Comparison of ENCODE assay signal across 19 cellular contexts in the genomic region with DNA sequence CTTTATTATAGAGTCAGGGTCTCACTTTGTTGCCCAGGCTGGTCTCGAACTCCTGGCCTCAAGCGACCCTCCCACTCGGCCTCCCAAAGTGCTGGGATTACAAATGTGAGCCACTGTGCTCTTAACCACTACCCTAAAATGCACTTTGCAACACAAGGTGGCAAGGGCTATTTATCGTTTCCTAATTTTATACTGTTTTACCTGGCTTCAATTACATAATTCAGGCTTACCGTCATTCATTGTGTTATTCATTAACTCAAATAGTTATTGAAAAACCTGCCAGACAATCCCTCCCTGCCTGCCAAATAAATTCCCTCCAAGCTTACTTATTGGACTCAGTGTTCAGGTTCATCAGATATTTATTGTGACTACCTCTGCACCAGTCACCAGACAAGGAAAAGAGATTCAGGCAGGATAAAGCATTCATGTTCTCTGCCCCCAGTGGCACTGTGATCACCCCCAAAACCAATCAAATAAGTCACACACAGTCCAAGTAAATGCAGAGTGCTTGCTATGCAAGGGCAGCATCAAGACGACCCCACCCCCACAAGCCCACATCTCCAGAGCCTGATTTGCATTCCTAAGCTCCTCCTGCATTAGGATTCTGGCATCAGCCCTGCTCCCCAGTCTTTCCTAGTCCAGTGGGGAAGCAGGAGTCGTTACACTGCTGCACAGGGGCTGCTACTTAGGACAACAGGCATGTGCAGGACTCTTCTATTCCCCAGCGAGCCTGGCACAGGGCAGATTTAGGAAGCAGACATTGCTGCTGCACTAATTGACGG.
DNase-seq lines count a peak whose midpoint lies in the region; ATAC-seq and TF ChIP-seq lines count a peak whose summit lies in the region.
"Had no signal": no experiment of that assay in that cellular context is flagged by ENCODE, and none has a peak within 500 bp of the region (broad histone marks: within the 10 kb centered on the region; RNA-seq: fewer than 3 reads in every experiment).

No MANE protein-coding gene starts in this region.

- TF ChIP-seq CTCF in nephron (IDR thresholded peaks at IDR 0.05; ENCODE audit: unreplicated experiment in 3 of 3), result no peak

- no peaks in the 10 kb centered on the region for H3K9me3 Mint-ChIP-seq in nephron
- H3K9me3 Mint-ChIP-seq: activated CD4-positive, alpha-beta T cell treated with anti-CD3 and anti-CD28 coated beads, Interleukin-2, amount 10 ng/mL, durations not matched to agents 24 days and 14 days; activated naive CD4-positive, alpha-beta T cell treated with anti-CD3 and anti-CD28 coated beads, Interleukin-2, amount 50 U/mL, for 72 hours; CD8-positive, alpha-beta memory T cell; nephron progenitor cell had no signal

- peak overlapping the region; percentile 85 to 96 (median 89) for H3K27ac Mint-ChIP-seq in nephron
- H3K27ac Mint-ChIP-seq: activated CD4-positive, alpha-beta T cell treated with anti-CD3 and anti-CD28 coated beads, Interleukin-2, amount 10 ng/mL, durations not matched to agents 24 days and 14 days; activated naive CD4-positive, alpha-beta T cell treated with anti-CD3 and anti-CD28 coated beads, Interleukin-2, amount 50 U/mL, for 72 hours; nephron progenitor cell had no signal

- no peaks in the 10 kb centered on the region for H3K27me3 Mint-ChIP-seq in nephron (ENCODE audit: low read depth)
- H3K27me3 Mint-ChIP-seq: activated CD4-positive, alpha-beta T cell treated with anti-CD3 and anti-CD28 coated beads, Interleukin-2, amount 10 ng/mL, durations not matched to agents 24 days and 14 days; CD8-positive, alpha-beta memory T cell had no signal

- DNase-seq in COLO668 (lab: John Stamatoyannopoulos, UW; ENCODE audit: unreplicated experiment) (peak; percentile 47), SW480 (ENCODE audit: low spot score) (peak; percentile 9), iPS-NIHi7 (ENCODE audit: extremely low spot score) (peak; percentile 35)
- DNase-seq: activated CD4-positive, alpha-beta T cell treated with anti-CD3 and anti-CD28 coated beads, Interleukin-2, amount 10 ng/mL, durations not matched to agents 24 days and 14 days; CD8-positive, alpha-beta memory T cell; GM23248; heart left ventricle; left ventricle myocardium inferior; NCI-H146; NCI-H446; nephron progenitor cell; retina; substantia nigra had no signal

- peak overlapping the region in 1 of 3 experiments; percentile 11 for H3K4me3 Mint-ChIP-seq in nephron
- H3K4me3 Mint-ChIP-seq: activated CD4-positive, alpha-beta T cell treated with anti-CD3 and anti-CD28 coated beads, Interleukin-2, amount 10 ng/mL, durations not matched to agents 24 days and 14 days; CD8-positive, alpha-beta memory T cell; nephron progenitor cell had no signal

- ATAC-seq in GM19463 (IDR thresholded peaks at IDR 0.05; ENCODE audit: unreplicated experiment), result no peak
- ATAC-seq in HG03095 (IDR thresholded peaks at IDR 0.05; ENCODE audit: unreplicated experiment), result no peak
- no peak for ATAC-seq in activated CD4-positive, CD25-positive, alpha-beta regulatory T cell treated with anti-CD3 and anti-CD28 coated beads, Interleukin-2, amount 50 U/mL, for 24 hours
- ATAC-seq in GM21381 (IDR thresholded peaks at IDR 0.05; ENCODE audit: unreplicated experiment), result no peak
- ATAC-seq: activated naive CD4-positive, alpha-beta T cell treated with anti-CD3 and anti-CD28 coated beads, Interleukin-2, amount 50 U/mL, for 72 hours; heart left ventricle had no signal

- peaks cover 25% of the 10 kb centered on the region for H3K36me3 Mint-ChIP-seq in nephron (ENCODE audit: low read depth)
- H3K36me3 Mint-ChIP-seq: CD8-positive, alpha-beta memory T cell had no signal

- H3K4me1 Mint-ChIP-seq in nephron, result peaks cover 14% of the 10 kb centered on the region
- H3K4me1 Mint-ChIP-seq: activated CD4-positive, alpha-beta T cell treated with anti-CD3 and anti-CD28 coated beads, Interleukin-2, amount 10 ng/mL, durations not matched to agents 24 days and 14 days; CD8-positive, alpha-beta memory T cell had no signal
